ENCODE assay signal across 26 cellular contexts in genomic region chr20:11180186-11180585, GRCh38.
DNase-seq lines count a peak whose midpoint lies in the region; ATAC-seq, FAIRE-seq and TF ChIP-seq lines count a peak whose summit lies in the region.
"Had no signal": no experiment of that assay in that cellular context is flagged by ENCODE, and none has a peak within 500 bp of the region (broad histone marks: within the 10 kb centered on the region; RNA-seq: fewer than 3 reads in every experiment).

No MANE protein-coding gene starts in this region.

- H3K4ac ChIP-seq in mesenchymal stem cell (ENCODE audit: low read depth in 1 of 2, low read length in 2 of 2), result no peak overlapping the region

- no peak overlapping the region for H4K91ac ChIP-seq in mesenchymal stem cell (ENCODE audit: low read length)

- H3K9me3 ChIP-seq in A549 (peaks cover 16% of the 10 kb centered on the region; the same call in 2 of the 3 replicates), astrocyte (ENCODE audit: insufficient read depth, low read depth, low read length) (peaks cover under 1% of the 10 kb centered on the region), mesenchymal stem cell (ENCODE audit: control insufficient read depth, low read length) (peaks cover 8% of the 10 kb centered on the region)

- ATAC-seq in A549, result no peak
- ATAC-seq in HG03521 (IDR thresholded peaks at IDR 0.05; ENCODE audit: unreplicated experiment), result no peak
- ATAC-seq: GM12878 had no signal

- H3K23ac ChIP-seq in mesenchymal stem cell (ENCODE audit: low read length in 2 of 2), result no peak overlapping the region

- H3K4me2 ChIP-seq in A549, result no peak overlapping the region
- H3K4me2 ChIP-seq in astrocyte (ENCODE audit: low read length), result no peak overlapping the region
- no peak overlapping the region for H3K4me2 ChIP-seq in mesenchymal stem cell (ENCODE audit: low read length, poor library complexity, severe bottlenecking)
- H3K4me2 ChIP-seq: BLaER1 treated with 17β-estradiol and CSF1 and Interleukin-3, amounts not matched to agents 10 nM and 100 nM; KMS-11 had no signal

- no peaks in the 10 kb centered on the region for H3K36me3 Mint-ChIP-seq in astrocyte (ENCODE audit: low read depth, unreplicated experiment)
- no peaks in the 10 kb centered on the region for H3K36me3 Mint-ChIP-seq in activated naive CD4-positive, alpha-beta T cell treated with anti-CD3 and anti-CD28 coated beads, Interleukin-2, amount 10 ng/mL, durations not matched to agents 7 days and 5 days
- H3K36me3 Mint-ChIP-seq: IgD-negative memory B cell had no signal

- FAIRE-seq in A549 (lab: Jason Lieb, UNC), result peak; percentile 28
- FAIRE-seq in astrocyte (lab: Jason Lieb, UNC), result peak; percentile 54
- FAIRE-seq in urothelium cell line (lab: Jason Lieb, UNC), result no peak
- FAIRE-seq: A204.1, GM12878, HTR-8/SVneo had no signal

- no peak overlapping the region for H2BK12ac ChIP-seq in mesenchymal stem cell (ENCODE audit: low read length in 2 of 2)

- H3K9ac ChIP-seq in astrocyte (ENCODE audit: low read length) (no peak overlapping the region), mesenchymal stem cell (ENCODE audit: low read length) (no peak overlapping the region)
- H3K9ac ChIP-seq: BLaER1 treated with 17β-estradiol and CSF1 and Interleukin-3, amounts not matched to agents 10 nM and 100 nM; KMS-11 had no signal

- H2BK5ac ChIP-seq in mesenchymal stem cell (ENCODE audit: low read depth, low read length, poor library complexity, severe bottlenecking), result no peak overlapping the region

- H2AFZ ChIP-seq in astrocyte (ENCODE audit: low read depth, low read length) (no peak overlapping the region), mesenchymal stem cell (ENCODE audit: low read depth, low read length) (no peak overlapping the region)

- no peaks in the 10 kb centered on the region for H3K79me2 ChIP-seq in astrocyte (ENCODE audit: insufficient read depth, low read length)

- H3K27me3 Mint-ChIP-seq in astrocyte (ENCODE audit: low read depth, unreplicated experiment), result no peaks in the 10 kb centered on the region
- no peaks in the 10 kb centered on the region for H3K27me3 Mint-ChIP-seq in activated naive CD4-positive, alpha-beta T cell treated with anti-CD3 and anti-CD28 coated beads, Interleukin-2, amount 10 ng/mL, durations not matched to agents 7 days and 5 days
- H3K27me3 Mint-ChIP-seq: CD4-positive, alpha-beta T cell; IgD-negative memory B cell had no signal

- CTCF ChIA-PET in A549 (lab: Yijun Ruan, JAX), result interaction anchor here (0.8 to 1.2 kb wide), 3 partner anchors 9 to 30 kb away, joined by 3 read pairs; no protein-coding TSS in a partner anchor
- CTCF ChIA-PET in activated naive CD4-positive, alpha-beta T cell treated with anti-CD3 and anti-CD28 coated beads, Interleukin-2, amount 10 ng/mL, durations not matched to agents 7 days and 5 days (lab: Charles Lee), result no interaction called here

- no peak overlapping the region for H3K18ac ChIP-seq in mesenchymal stem cell (ENCODE audit: low read depth in 1 of 2, low read length in 2 of 2)

- TF ChIP-seq CTCF in A549 (IDR thresholded peaks at IDR 0.05) (no peak), astrocyte (IDR thresholded peaks at IDR 0.05; ENCODE audit: insufficient read depth, low read depth, low read length) (no peak)

- H3K4me3 Mint-ChIP-seq in astrocyte (ENCODE audit: unreplicated experiment), result no peak overlapping the region
- H3K4me3 Mint-ChIP-seq in activated naive CD4-positive, alpha-beta T cell treated with anti-CD3 and anti-CD28 coated beads, Interleukin-2, amount 10 ng/mL, durations not matched to agents 7 days and 5 days, result no peak overlapping the region
- H3K4me3 Mint-ChIP-seq: CD4-positive, alpha-beta T cell; IgD-negative memory B cell had no signal

- peaks cover 13% of the 10 kb centered on the region for H3K4me1 Mint-ChIP-seq in astrocyte (ENCODE audit: low read depth, unreplicated experiment)
- no peaks in the 10 kb centered on the region for H3K4me1 Mint-ChIP-seq in activated naive CD4-positive, alpha-beta T cell treated with anti-CD3 and anti-CD28 coated beads, Interleukin-2, amount 10 ng/mL, durations not matched to agents 7 days and 5 days
- H3K4me1 Mint-ChIP-seq: IgD-negative memory B cell had no signal

- H3K4me1 ChIP-seq in A549 (peaks cover 12% of the 10 kb centered on the region; the same call in 2 of the 3 replicates), astrocyte (ENCODE audit: insufficient read depth, low read length) (peaks cover 4% of the 10 kb centered on the region), mesenchymal stem cell (ENCODE audit: control insufficient read depth, insufficient read depth, low read depth, low read length) (peaks cover 1% of the 10 kb centered on the region)

- H2BK120ac ChIP-seq in mesenchymal stem cell (ENCODE audit: low read depth, low read length), result no peak overlapping the region

- DNase-seq in A549 (ENCODE audit: low read depth in 1 of 2, low spot score in 1 of 2), result no peak
- DNase-seq in HT-29 (ENCODE audit: low spot score), result peak; percentile 27
- no peak for DNase-seq in astrocyte (ENCODE audit: low read depth)
- DNase-seq in mesenchymal stem cell, result no peak
- DNase-seq in urothelium cell line (ENCODE audit: low spot score), result no peak
- DNase-seq in activated naive CD4-positive, alpha-beta T cell treated with anti-CD3 and anti-CD28 coated beads, Interleukin-2, amount 10 ng/mL, durations not matched to agents 7 days and 5 days, result no peak
- DNase-seq: AML-193; CD4-positive, alpha-beta T cell; DMS79; EL; GDM1; NCI-H1092; NCI-H1417 treated with DMSO at 0.1 percent for 48 hours; NCI-H1694 treated with DMSO at 0.1 percent for 48 hours; NCI-H2081; NCI-H2227 treated with DMSO at 0.1 percent for 48 hours; NCI-H526 treated with DMSO at 0.1 percent for 48 hours; RPMI8226; SHP77 had no signal

- no peak for TF ChIP-seq RAD21 in A549 (conservative IDR thresholded peaks at IDR 0.05 in 1 of 2, IDR thresholded peaks at IDR 0.05 in 1 of 2)

- H3K79me1 ChIP-seq in mesenchymal stem cell (replicated peaks; ENCODE audit: low read length, poor library complexity, severe bottlenecking), result no peaks in the 10 kb centered on the region

- POLR2A ChIA-PET in A549 (lab: Yijun Ruan, JAX), result no interaction called here

- H4K20me1 ChIP-seq in astrocyte (ENCODE audit: insufficient read depth, low read length), result no peaks in the 10 kb centered on the region
- H4K20me1 ChIP-seq: BLaER1 treated with 17β-estradiol and CSF1 and Interleukin-3, amounts not matched to agents 10 nM and 100 nM had no signal

- H3K14ac ChIP-seq in mesenchymal stem cell (ENCODE audit: low read length in 2 of 2), result no peak overlapping the region

- H3K36me3 ChIP-seq in astrocyte (ENCODE audit: insufficient read depth, low read length) (no peaks in the 10 kb centered on the region), mesenchymal stem cell (ENCODE audit: control insufficient read depth in 1 of 2, insufficient read depth in 2 of 2, low read depth in 1 of 2, low read length in 2 of 2) (no peaks in the 10 kb centered on the region)
- H3K36me3 ChIP-seq: BLaER1 treated with 17β-estradiol and CSF1 and Interleukin-3, amounts not matched to agents 10 nM and 100 nM had no signal

- no peak overlapping the region for H3K27ac Mint-ChIP-seq in astrocyte (ENCODE audit: unreplicated experiment)
- no peak overlapping the region for H3K27ac Mint-ChIP-seq in activated naive CD4-positive, alpha-beta T cell treated with anti-CD3 and anti-CD28 coated beads, Interleukin-2, amount 10 ng/mL, durations not matched to agents 7 days and 5 days
- H3K27ac Mint-ChIP-seq: CD4-positive, alpha-beta T cell; IgD-negative memory B cell had no signal

- no peak overlapping the region for H3K4me3 ChIP-seq in A549
- H3K4me3 ChIP-seq in astrocyte (ENCODE audit: insufficient read depth, low read depth, low read length), result no peak overlapping the region
- H3K4me3 ChIP-seq in mesenchymal stem cell (ENCODE audit: insufficient read depth in 1 of 2, low read depth in 1 of 2, low read length in 2 of 2), result no peak overlapping the region
- H3K4me3 ChIP-seq: BLaER1 treated with 17β-estradiol and CSF1 and Interleukin-3, amounts not matched to agents 10 nM and 100 nM; GM12878 had no signal

- H3K27ac ChIP-seq in A549 (no peak overlapping the region), astrocyte (ENCODE audit: low read depth, low read length) (no peak overlapping the region), mesenchymal stem cell (ENCODE audit: low read length, poor library complexity, severe bottlenecking) (no peak overlapping the region)
- H3K27ac ChIP-seq: BLaER1 treated with 17β-estradiol and CSF1 and Interleukin-3, amounts not matched to agents 10 nM and 100 nM; KMS-11 had no signal

- H3K27me3 ChIP-seq in astrocyte (ENCODE audit: insufficient read depth, low read length) (no peaks in the 10 kb centered on the region), mesenchymal stem cell (ENCODE audit: control insufficient read depth in 1 of 2, insufficient read depth in 1 of 2, low read length in 2 of 2) (no peaks in the 10 kb centered on the region)
- H3K27me3 ChIP-seq: BLaER1 treated with 17β-estradiol and CSF1 and Interleukin-3, amounts not matched to agents 10 nM and 100 nM had no signal

- peak overlapping the region; percentile 61 for H2AK5ac ChIP-seq in mesenchymal stem cell (ENCODE audit: low read length, severe bottlenecking)

- TF ChIP-seq POLR2A in A549 (IDR thresholded peaks at IDR 0.05; ENCODE audit: low read length), result no peak

- no peak overlapping the region for H4K8ac ChIP-seq in mesenchymal stem cell (ENCODE audit: low read length)

- H2BK15ac ChIP-seq in mesenchymal stem cell (ENCODE audit: low read depth, poor library complexity, severe bottlenecking), result no peak overlapping the region

- TF ChIP-seq EP300 in A549 (IDR thresholded peaks at IDR 0.05), result no peak

- H3K9me3 Mint-ChIP-seq in astrocyte (ENCODE audit: unreplicated experiment), result peaks cover 7% of the 10 kb centered on the region
- H3K9me3 Mint-ChIP-seq in activated naive CD4-positive, alpha-beta T cell treated with anti-CD3 and anti-CD28 coated beads, Interleukin-2, amount 10 ng/mL, durations not matched to agents 7 days and 5 days, result peaks cover 6% of the 10 kb centered on the region

TF ChIP-seq in A549, 52 proteins besides CTCF, POLR2A, EP300 and RAD21 (continues in another document):
- TF ChIP-seq JUNB (IDR thresholded peaks at IDR 0.05) (no peak), KDM5A (IDR thresholded peaks at IDR 0.05) (no peak), CHD2 (IDR thresholded peaks at IDR 0.05; ENCODE audit: low read length, partially characterized antibody) (no peak), MAX (IDR thresholded peaks at IDR 0.05) (no peak), CBX2 (IDR thresholded peaks at IDR 0.05; ENCODE audit: borderline replicate concordance, low read depth) (no peak), E2F6 (IDR thresholded peaks at IDR 0.05; ENCODE audit: borderline replicate concordance, low read depth) (no peak), ZC3H11A (IDR thresholded peaks at IDR 0.05) (no peak)
